Comparison of ENCODE assay signal across 8 cellular contexts in genomic region chr7:151518105-151518780, GRCh38. TPM values are rescaled to one million over a fixed set of nuclear protein-coding genes. Genes with fewer than 3 reads are reported as not detected.
DNase-seq lines count a peak whose midpoint lies in the region; ATAC-seq, FAIRE-seq and TF ChIP-seq lines count a peak whose summit lies in the region.

No MANE protein-coding gene starts in this region.

- H3K9me3 ChIP-seq in thoracic aorta = no peaks in the 10 kb centered on the region

- no peak for TF ChIP-seq POLR2A in GM12892 (IDR thresholded peaks at IDR 0.05; ENCODE audit: low read depth, low read length)

- peak overlapping the region; percentile 99 for H3K27ac ChIP-seq in foreskin keratinocyte
- H3K27ac ChIP-seq in thoracic aorta = peak overlapping the region; percentile 97 to 98

- peaks cover 9% of the 10 kb centered on the region for H3K4me1 ChIP-seq in foreskin keratinocyte
- H3K4me1 ChIP-seq in thoracic aorta (ENCODE audit: control insufficient read depth in 1 of 2, low read depth in 2 of 2) = peaks cover 25 to 40% of the 10 kb centered on the region in 2 donors

- H3K4me1 Mint-ChIP-seq in activated T-helper 2 cell treated with anti-CD3 and anti-CD28 coated beads, Interferon-gamma antibody, Interleukin-2, Interleukin-4, amounts not matched to agents 10 μg/mL and 5 μg/mL and 100 μg/mL, durations not matched to agents 14 hours and 24 hours and 36 hours (ENCODE audit: low read depth) = peaks cover 41% of the 10 kb centered on the region
- H3K4me1 Mint-ChIP-seq in osteocyte (ENCODE audit: unreplicated experiment) = peaks cover 41% of the 10 kb centered on the region

- TF ChIP-seq CTCF in foreskin keratinocyte (conservative IDR thresholded peaks at IDR 0.05) = peak; percentile 38
- no peak for TF ChIP-seq CTCF in osteocyte (IDR thresholded peaks at IDR 0.05)
- TF ChIP-seq CTCF in thoracic aorta (IDR thresholded peaks at IDR 0.05) = no peak

- H3K4me3 ChIP-seq in thoracic aorta = peak overlapping the region; percentile 95

- peak; percentile 8 for ATAC-seq in foreskin keratinocyte
- no peak for ATAC-seq in thoracic aorta (ENCODE audit: insufficient number of reproducible peaks, low FRiP score, low read depth)
- ATAC-seq in GM18867 (IDR thresholded peaks at IDR 0.05; ENCODE audit: unreplicated experiment) = no peak
- no peak for ATAC-seq in HG02623 (IDR thresholded peaks at IDR 0.05; ENCODE audit: unreplicated experiment)

- no peaks in the 10 kb centered on the region for H3K9me3 Mint-ChIP-seq in activated T-helper 2 cell treated with anti-CD3 and anti-CD28 coated beads, Interferon-gamma antibody, Interleukin-2, Interleukin-4, amounts not matched to agents 10 μg/mL and 5 μg/mL and 100 μg/mL, durations not matched to agents 14 hours and 24 hours and 36 hours
- peaks cover 6% of the 10 kb centered on the region for H3K9me3 Mint-ChIP-seq in osteocyte (ENCODE audit: unreplicated experiment)

- H3K36me3 ChIP-seq in thoracic aorta = no peaks in the 10 kb centered on the region

- H3K27ac Mint-ChIP-seq in activated T-helper 2 cell treated with anti-CD3 and anti-CD28 coated beads, Interferon-gamma antibody, Interleukin-2, Interleukin-4, amounts not matched to agents 10 μg/mL and 5 μg/mL and 100 μg/mL, durations not matched to agents 14 hours and 24 hours and 36 hours = peak overlapping the region; percentile 88
- peak overlapping the region; percentile 95 for H3K27ac Mint-ChIP-seq in osteocyte (ENCODE audit: unreplicated experiment)

- H3K4me3 Mint-ChIP-seq in activated T-helper 2 cell treated with anti-CD3 and anti-CD28 coated beads, Interferon-gamma antibody, Interleukin-2, Interleukin-4, amounts not matched to agents 10 μg/mL and 5 μg/mL and 100 μg/mL, durations not matched to agents 14 hours and 24 hours and 36 hours (ENCODE audit: low read depth) = peak overlapping the region; percentile 96
- peak overlapping the region; percentile 92 for H3K4me3 Mint-ChIP-seq in osteocyte (ENCODE audit: unreplicated experiment)

- no peaks in the 10 kb centered on the region for H3K27me3 ChIP-seq in foreskin keratinocyte
- H3K27me3 ChIP-seq in thoracic aorta (replicated peaks; ENCODE audit: insufficient read depth) = no peaks in the 10 kb centered on the region

- peak; percentile 72 for FAIRE-seq in GM12892 (lab: Jason Lieb, UNC)

- DNase-seq in GM12892 (ENCODE audit: insufficient read length) (no peak), OCI-M1 (lab: John Stamatoyannopoulos, UW) (peak; percentile 33), foreskin keratinocyte (peak in 1 of 2 donors; percentile 57), osteocyte (ENCODE audit: extremely low spot score, unreplicated experiment) (no peak), thoracic aorta (ENCODE audit: low spot score) (no peak)
- peak; percentile 34 for DNase-seq in activated T-helper 2 cell treated with anti-CD3 and anti-CD28 coated beads, Interferon-gamma antibody, Interleukin-2, Interleukin-4, amounts not matched to agents 10 μg/mL and 5 μg/mL and 100 μg/mL, durations not matched to agents 14 hours and 24 hours and 36 hours (ENCODE audit: low spot score)

- H3K27me3 Mint-ChIP-seq in activated T-helper 2 cell treated with anti-CD3 and anti-CD28 coated beads, Interferon-gamma antibody, Interleukin-2, Interleukin-4, amounts not matched to agents 10 μg/mL and 5 μg/mL and 100 μg/mL, durations not matched to agents 14 hours and 24 hours and 36 hours (ENCODE audit: low read depth) = peaks cover 1% of the 10 kb centered on the region
- H3K27me3 Mint-ChIP-seq in osteocyte (ENCODE audit: unreplicated experiment) = no peaks in the 10 kb centered on the region

- intact Hi-C loops in activated T-helper 2 cell treated with anti-CD3 and anti-CD28 coated beads, Interferon-gamma antibody, Interleukin-2, Interleukin-4, amounts not matched to agents 10 μg/mL and 5 μg/mL and 100 μg/mL, durations not matched to agents 14 hours and 24 hours and 36 hours (cut with micrococcal nuclease) = loop anchor here (5.0 to 10.0 kb wide), 4 partner anchors 36 to 507 kb away; partner anchors contain the start of genes ABCF2 and GALNT11

- peaks cover 35% of the 10 kb centered on the region for H3K36me3 Mint-ChIP-seq in activated T-helper 2 cell treated with anti-CD3 and anti-CD28 coated beads, Interferon-gamma antibody, Interleukin-2, Interleukin-4, amounts not matched to agents 10 μg/mL and 5 μg/mL and 100 μg/mL, durations not matched to agents 14 hours and 24 hours and 36 hours (ENCODE audit: low read depth)
- peaks cover 3% of the 10 kb centered on the region for H3K36me3 Mint-ChIP-seq in osteocyte (ENCODE audit: unreplicated experiment)

RNA-seq across cellular contexts. Expression of gene RHEB, which starts 1.5 kb away (rescaled TPM):
- polyA plus RNA-seq in GM12892 (2012; ENCODE audit: missing spikeins) = 41.4 TPM
- 52.8 and 60.5 TPM in 2 replicates for total RNA-seq in activated T-helper 2 cell treated with anti-CD3 and anti-CD28 coated beads, Interferon-gamma antibody, Interleukin-2, Interleukin-4, amounts not matched to agents 10 μg/mL and 5 μg/mL and 100 μg/mL, durations not matched to agents 14 hours and 24 hours and 36 hours
- total RNA-seq in foreskin keratinocyte = 80.0 and 83.3 TPM in 2 replicates
- 106 and 123 TPM in 2 replicates for polyA plus RNA-seq in foreskin keratinocyte
- 97.2 and 97.7 TPM in 2 replicates for total RNA-seq in osteocyte
- 100 to 1,000 TPM in 1 of 2 donors, 10 to 100 TPM in 1; 88.9 to 102 TPM for total RNA-seq in thoracic aorta

Comparison
In these comparisons a context has a peak if more than half of its experiments do, and no peak if none do; other contexts are left out.
1. DNase-seq: peak in OCI-M1 (single experiment) and activated T-helper 2 cell treated with anti-CD3 and anti-CD28 coated beads, Interferon-gamma antibody, Interleukin-2, Interleukin-4, amounts not matched to agents 10 μg/mL and 5 μg/mL and 100 μg/mL, durations not matched to agents 14 hours and 24 hours and 36 hours (single experiment); none in GM12892 (single experiment), osteocyte (single experiment) and thoracic aorta (single experiment).